In the genomic region with DNA sequence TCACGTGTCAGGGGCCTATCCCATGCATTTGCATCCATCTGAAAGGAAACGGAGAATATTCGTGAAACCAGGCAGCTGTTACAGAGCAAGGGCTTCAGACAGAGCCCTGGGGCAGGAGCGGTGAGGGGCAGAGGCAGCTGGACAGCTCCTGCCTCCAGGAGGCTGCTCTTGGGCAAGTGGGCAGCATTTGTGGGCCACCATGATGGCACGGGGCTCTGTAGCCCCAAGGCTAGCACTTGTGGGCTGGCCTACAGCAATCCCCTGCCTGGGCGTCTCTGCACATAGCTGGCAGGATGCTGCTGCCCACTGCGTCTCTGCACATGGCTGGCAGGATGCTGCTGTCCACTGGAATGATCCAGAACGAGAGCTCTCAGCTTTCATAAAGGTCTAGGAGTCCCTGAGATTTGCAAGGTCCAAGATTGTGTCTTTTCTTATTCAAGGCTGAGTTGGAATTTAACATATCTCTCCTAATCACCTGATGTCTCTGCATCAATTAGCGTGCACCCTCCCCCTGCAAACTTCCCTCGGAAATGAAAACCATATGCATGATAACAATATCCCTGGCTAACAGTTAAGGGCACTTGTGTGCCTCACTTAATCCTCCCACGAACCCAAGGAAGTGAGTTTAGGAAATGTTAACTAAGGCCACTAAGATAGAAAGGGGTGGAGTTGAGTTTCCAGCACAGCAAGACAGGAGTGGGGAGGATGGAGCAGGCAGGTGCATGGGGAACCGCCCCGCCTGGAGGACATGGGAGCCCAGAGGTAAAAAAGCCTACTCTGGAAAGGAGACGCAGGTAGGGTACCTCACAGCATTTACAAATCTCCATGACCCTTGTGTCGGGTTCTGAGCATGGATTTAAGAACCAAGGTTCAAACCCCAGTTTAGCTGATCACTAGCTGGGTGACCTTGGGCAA, we compare ENCODE assay signal across 22 cellular contexts. TPM values are rescaled to one million over a fixed set of nuclear protein-coding genes. Genes with fewer than 3 reads are reported as not detected.
DNase-seq lines count a peak whose midpoint lies in the region; ATAC-seq and TF ChIP-seq lines count a peak whose summit lies in the region.
"Had no signal": no experiment of that assay in that cellular context is flagged by ENCODE, and none has a peak within 500 bp of the region (broad histone marks: within the 10 kb centered on the region; RNA-seq: fewer than 3 reads in every experiment).

No MANE protein-coding gene starts in this region.

- no peaks in the 10 kb centered on the region for H3K9me3 ChIP-seq in right atrium auricular region
- no peaks in the 10 kb centered on the region for H3K9me3 ChIP-seq in SK-N-MC (ENCODE audit: low read depth, low read length)
- H3K9me3 ChIP-seq: upper lobe of right lung had no signal

- H3K9me3 Mint-ChIP-seq in activated CD4-positive, alpha-beta T cell treated with anti-CD3 and anti-CD28 coated beads for 36 hours (ENCODE audit: low read depth) = no peaks in the 10 kb centered on the region
- H3K9me3 Mint-ChIP-seq: activated naive CD4-positive, alpha-beta T cell treated with anti-CD3 and anti-CD28 coated beads for 36 hours; natural killer cell treated with Interleukin-12 subunit alpha and Interleukin-12 subunit beta and Interleukin-15 and Interleukin-18, amount 100 ng/mL, for 72 hours had no signal

- H3K27ac ChIP-seq in right atrium auricular region (no peak overlapping the region), SK-N-MC (no peak overlapping the region)
- H3K27ac ChIP-seq: C4-2B, upper lobe of right lung had no signal

- POLR2A ChIA-PET in activated CD4-positive, alpha-beta T cell treated with anti-CD3 and anti-CD28 coated beads for 36 hours (lab: Charles Lee) = no interaction called here

- H3K27me3 ChIP-seq in right atrium auricular region = no peaks in the 10 kb centered on the region
- H3K27me3 ChIP-seq: upper lobe of right lung had no signal

- H3K36me3 ChIP-seq in right atrium auricular region = no peaks in the 10 kb centered on the region
- H3K36me3 ChIP-seq in SK-N-MC (ENCODE audit: insufficient read depth, low read length) = no peaks in the 10 kb centered on the region
- H3K36me3 ChIP-seq: upper lobe of right lung had no signal

- intact Hi-C loops in Right ventricle myocardium inferior (cut with DNase I) = no loop called here
- intact Hi-C loops in activated CD4-positive, alpha-beta T cell treated with anti-CD3 and anti-CD28 coated beads for 36 hours (cut with DNase I, micrococcal nuclease) = no loop called here

- H3K9ac ChIP-seq in SK-N-MC (ENCODE audit: insufficient read length) = no peak overlapping the region

- no peaks in the 10 kb centered on the region for H3K27me3 Mint-ChIP-seq in activated CD4-positive, alpha-beta T cell treated with anti-CD3 and anti-CD28 coated beads for 36 hours
- H3K27me3 Mint-ChIP-seq: natural killer cell treated with Interleukin-12 subunit alpha and Interleukin-12 subunit beta and Interleukin-15 and Interleukin-18, amount 100 ng/mL, for 72 hours had no signal

- DNase-seq in Right ventricle myocardium inferior (ENCODE audit: missing footprints) = peak; percentile 35
- no peak for DNase-seq in right atrium auricular region (ENCODE audit: low spot score)
- peak; percentile 34 for DNase-seq in SK-N-MC (ENCODE audit: low read depth, low spot score)
- peak; percentile 28 for DNase-seq in iPS-NIHi7 (ENCODE audit: extremely low spot score)
- DNase-seq in activated CD4-positive, alpha-beta T cell treated with anti-CD3 and anti-CD28 coated beads for 36 hours = no peak
- DNase-seq in activated naive CD4-positive, alpha-beta T cell (lab: John Stamatoyannopoulos, UW) = no peak
- DNase-seq in CD1c-positive myeloid dendritic cell (ENCODE audit: extremely low spot score) = no peak
- DNase-seq: activated CD4-positive, alpha-beta T cell treated with anti-CD3 and anti-CD28 coated beads, Interleukin-2, amount 50 U/mL, for 4 hours; activated naive CD4-positive, alpha-beta T cell treated with anti-CD3 and anti-CD28 coated beads for 36 hours; anterior cingulate cortex; caudate nucleus; DMS 273 treated with DMSO at 0.1 percent for 48 hours; foreskin fibroblast; HCEC 1CT; kidney glomerular epithelial cell; NCI-H1105; stimulated activated CD4-positive, alpha-beta T cell treated with anti-CD3 and anti-CD28 coated beads, Interleukin-4, amount 100 ng/mL, for 1 hour; upper lobe of right lung had no signal

- ATAC-seq in Right ventricle myocardium inferior (no peak), HG03135 (IDR thresholded peaks at IDR 0.05; ENCODE audit: unreplicated experiment) (no peak)
- no peak for ATAC-seq in activated CD4-positive, alpha-beta T cell treated with anti-CD3 and anti-CD28 coated beads for 36 hours
- ATAC-seq: upper lobe of right lung had no signal

- no peaks in the 10 kb centered on the region for H3K4me1 ChIP-seq in right atrium auricular region
- H3K4me1 ChIP-seq: upper lobe of right lung had no signal

- H3K4me3 ChIP-seq in right atrium auricular region (no peak overlapping the region), SK-N-MC (peak overlapping the region; percentile 58)
- H3K4me3 ChIP-seq: skin epidermis, upper lobe of right lung had no signal

- no peak overlapping the region for H3K27ac Mint-ChIP-seq in activated CD4-positive, alpha-beta T cell treated with anti-CD3 and anti-CD28 coated beads for 36 hours
- H3K27ac Mint-ChIP-seq: activated naive CD4-positive, alpha-beta T cell treated with anti-CD3 and anti-CD28 coated beads for 36 hours; natural killer cell treated with Interleukin-12 subunit alpha and Interleukin-12 subunit beta and Interleukin-15 and Interleukin-18, amount 100 ng/mL, for 72 hours had no signal

- no peak overlapping the region for H3K4me3 Mint-ChIP-seq in activated CD4-positive, alpha-beta T cell treated with anti-CD3 and anti-CD28 coated beads for 36 hours
- H3K4me3 Mint-ChIP-seq: activated naive CD4-positive, alpha-beta T cell treated with anti-CD3 and anti-CD28 coated beads for 36 hours; natural killer cell treated with Interleukin-12 subunit alpha and Interleukin-12 subunit beta and Interleukin-15 and Interleukin-18, amount 100 ng/mL, for 72 hours had no signal

- peaks cover 3% of the 10 kb centered on the region for H3K4me1 Mint-ChIP-seq in activated CD4-positive, alpha-beta T cell treated with anti-CD3 and anti-CD28 coated beads for 36 hours

- no peak for TF ChIP-seq CTCF in right atrium auricular region (IDR thresholded peaks at IDR 0.05)

- CTCF ChIA-PET in activated CD4-positive, alpha-beta T cell treated with anti-CD3 and anti-CD28 coated beads for 36 hours (lab: Charles Lee) = interaction anchor here (0.5 to 10.4 kb wide), 5 partner anchors 19 to 138 kb away, joined by 3 to 90 read pairs (median 3); no protein-coding TSS in a partner anchor

- peaks cover 2% of the 10 kb centered on the region for H3K36me3 Mint-ChIP-seq in activated CD4-positive, alpha-beta T cell treated with anti-CD3 and anti-CD28 coated beads for 36 hours (ENCODE audit: low read depth)
- H3K36me3 Mint-ChIP-seq: natural killer cell treated with Interleukin-12 subunit alpha and Interleukin-12 subunit beta and Interleukin-15 and Interleukin-18, amount 100 ng/mL, for 72 hours had no signal

RNA-seq across cellular contexts. Expression of gene PTMA, which starts 52.6 kb away (rescaled TPM):
- total RNA-seq in Right ventricle myocardium inferior = 264 TPM
- 100 to 1,000 TPM; 234 to 430 TPM for total RNA-seq in right atrium auricular region
- total RNA-seq in activated CD4-positive, alpha-beta T cell treated with anti-CD3 and anti-CD28 coated beads for 36 hours = 1,000 to 10,000 TPM; 2,106 to 2,969 TPM

Comparison
In these comparisons a context has a peak if more than half of its experiments do, and no peak if none do; other contexts are left out.
1. DNase-seq: peak in Right ventricle myocardium inferior (single experiment), SK-N-MC (single experiment) and iPS-NIHi7 (single experiment); none in right atrium auricular region (single experiment), activated CD4-positive, alpha-beta T cell treated with anti-CD3 and anti-CD28 coated beads for 36 hours (single experiment), activated naive CD4-positive, alpha-beta T cell (0 of 4) and CD1c-positive myeloid dendritic cell (single experiment).